Comparison of ENCODE assay signal across 9 cellular contexts in genomic region chr3:13657660-13658435, GRCh38.
DNase-seq lines count a peak whose midpoint lies in the region; ATAC-seq and TF ChIP-seq lines count a peak whose summit lies in the region.
"Had no signal": no experiment of that assay in that cellular context is flagged by ENCODE, and none has a peak within 500 bp of the region (broad histone marks: within the 10 kb centered on the region; RNA-seq: fewer than 3 reads in every experiment).

No MANE protein-coding gene starts in this region.

- no peaks in the 10 kb centered on the region for H3K4me1 ChIP-seq in cardiac muscle cell (ENCODE audit: low read depth)

- H3K36me3 ChIP-seq in cardiac muscle cell, result no peaks in the 10 kb centered on the region
- H3K36me3 ChIP-seq: BLaER1 treated with 17β-estradiol and CSF1 and Interleukin-3, amounts not matched to agents 10 nM and 100 nM had no signal

- peaks cover 66% of the 10 kb centered on the region for H3K27me3 Mint-ChIP-seq in activated naive CD4-positive, alpha-beta T cell treated with anti-CD3 and anti-CD28 coated beads, Interleukin-2, amount 10 ng/mL, durations not matched to agents 7 days and 5 days

- H3K27me3 ChIP-seq in cardiac muscle cell, result peaks cover 49% of the 10 kb centered on the region

- peaks cover 30% of the 10 kb centered on the region for H3K4me1 Mint-ChIP-seq in activated naive CD4-positive, alpha-beta T cell treated with anti-CD3 and anti-CD28 coated beads, Interleukin-2, amount 10 ng/mL, durations not matched to agents 7 days and 5 days

- H3K4me3 Mint-ChIP-seq in activated naive CD4-positive, alpha-beta T cell treated with anti-CD3 and anti-CD28 coated beads, Interleukin-2, amount 10 ng/mL, durations not matched to agents 7 days and 5 days, result no peak overlapping the region

- no peaks in the 10 kb centered on the region for H3K9me3 ChIP-seq in cardiac muscle cell (ENCODE audit: low read depth)

- CTCF ChIA-PET in RWPE1 (lab: Yijun Ruan, JAX), result interaction anchor here (0.6 to 4.7 kb wide), 10 partner anchors 12 to 229 kb away, joined by 3 to 71 read pairs (median 4); partner anchors contain the start of gene WNT7A
- CTCF ChIA-PET in activated naive CD4-positive, alpha-beta T cell treated with anti-CD3 and anti-CD28 coated beads, Interleukin-2, amount 10 ng/mL, durations not matched to agents 7 days and 5 days (lab: Charles Lee), result interaction anchor here (0.7 to 13.6 kb wide), 35 partner anchors 8 to 573 kb away, joined by 3 to 470 read pairs (median 4); partner anchors contain the start of genes HDAC11, LSM3, WNT7A and XPC

- H3K9me3 Mint-ChIP-seq in activated naive CD4-positive, alpha-beta T cell treated with anti-CD3 and anti-CD28 coated beads, Interleukin-2, amount 10 ng/mL, durations not matched to agents 7 days and 5 days, result peaks cover 1% of the 10 kb centered on the region

- no peak overlapping the region for H3K27ac ChIP-seq in RWPE1
- H3K27ac ChIP-seq in cardiac muscle cell, result no peak overlapping the region
- H3K27ac ChIP-seq: BLaER1 treated with 17β-estradiol and CSF1 and Interleukin-3, amounts not matched to agents 10 nM and 100 nM had no signal

- H3K27ac Mint-ChIP-seq in activated naive CD4-positive, alpha-beta T cell treated with anti-CD3 and anti-CD28 coated beads, Interleukin-2, amount 10 ng/mL, durations not matched to agents 7 days and 5 days, result no peak overlapping the region

- no peaks in the 10 kb centered on the region for H3K36me3 Mint-ChIP-seq in activated naive CD4-positive, alpha-beta T cell treated with anti-CD3 and anti-CD28 coated beads, Interleukin-2, amount 10 ng/mL, durations not matched to agents 7 days and 5 days

- peak; percentile 93 for TF ChIP-seq CTCF in RWPE1 (conservative IDR thresholded peaks at IDR 0.05; ENCODE audit: low read depth)
- peak; percentile 95 for TF ChIP-seq CTCF in cardiac muscle cell (IDR thresholded peaks at IDR 0.05; ENCODE audit: low read depth, low read length)

- peak; percentile 30 for DNase-seq in NCI-H1092 treated with DMSO at 0.1 percent for 48 hours (lab: John Stamatoyannopoulos, UW)
- DNase-seq in NCI-H1092 (lab: John Stamatoyannopoulos, UW), result no peak
- DNase-seq in RWPE1 (ENCODE audit: low spot score), result peak; percentile 75
- peak; percentile 76 for DNase-seq in activated naive CD4-positive, alpha-beta T cell treated with anti-CD3 and anti-CD28 coated beads, Interleukin-2, amount 10 ng/mL, durations not matched to agents 7 days and 5 days
- DNase-seq in cardiac muscle cell (ENCODE audit: low read depth in 1 of 2, low spot score in 1 of 2), result peak; percentile 42 to 69
- peak; percentile 64 for DNase-seq in putamen (ENCODE audit: low spot score)

- no peak overlapping the region for H3K4me3 ChIP-seq in cardiac muscle cell
- H3K4me3 ChIP-seq: BLaER1 treated with 17β-estradiol and CSF1 and Interleukin-3, amounts not matched to agents 10 nM and 100 nM had no signal

- POLR2A ChIA-PET in RWPE1 (lab: Yijun Ruan, JAX; ENCODE audit: low non-redundant PET), result no interaction called here

- peak; percentile 77 for ATAC-seq in HG02623 (IDR thresholded peaks at IDR 0.05; ENCODE audit: unreplicated experiment)
- ATAC-seq in GM18861 (IDR thresholded peaks at IDR 0.05; ENCODE audit: unreplicated experiment), result no peak
